Comparison of ENCODE assay signal across 25 cellular contexts in genomic region chr1:21599402-21599801, GRCh38.
"Had no signal": no experiment of that assay in that cellular context is flagged by ENCODE, and none has a peak within 500 bp of the region (broad histone marks: within the 10 kb centered on the region; RNA-seq: fewer than 3 reads in every experiment).

No MANE protein-coding gene starts in this region.

- H3K27ac ChIP-seq: ovary, parathyroid adenoma, psoas muscle, skin epidermis, stomach, thoracic aorta, tibial nerve, upper lobe of left lung, uterus had no signal

- H3K9ac ChIP-seq: parathyroid adenoma had no signal

- H3K36me3 ChIP-seq: ovary, thoracic aorta, uterus had no signal

- DNase-seq: naive thymus-derived CD4-positive, alpha-beta T cell; natural killer cell; occipital lobe; ovary; posterior cingulate gyrus; psoas muscle; right cardiac atrium; stimulated activated CD4-positive, alpha-beta T cell treated with anti-CD3 and anti-CD28 coated beads, Interleukin-15, amount 100 ng/mL, for 24 hours; stimulated activated CD4-positive, alpha-beta T cell treated with anti-CD3 and anti-CD28 coated beads, Interleukin-2, amount 100 ng/mL, for 24 hours; stimulated activated CD4-positive, alpha-beta T cell treated with anti-CD3 and anti-CD28 coated beads, Interleukin-2, amount 100 ng/mL, for 48 hours; stimulated activated CD4-positive, alpha-beta T cell treated with anti-CD3 and anti-CD28 coated beads, Interleukin-4, amount 100 ng/mL, for 24 hours; stimulated activated naive B cell treated with anti-CD40 and anti-IgM and Interleukin-4, amounts not matched to agents 10 μg/mL and 1 μg/mL and 100 μg/mL, for 72 hours; stimulated activated naive CD4-positive, alpha-beta T cell treated with Interleukin-2 at 50 U/mL for 16 hours; stomach; thyroid gland; trophoblast cell; upper lobe of left lung; uterus had no signal

- H3K4me3 ChIP-seq: ovary, psoas muscle, skin epidermis, smooth muscle cell, stomach, thoracic aorta, thyroid gland, tibial nerve, upper lobe of left lung, uterus had no signal

- H3K9me3 ChIP-seq: ovary, psoas muscle, stomach, thoracic aorta, thyroid gland, tibial nerve, upper lobe of left lung, uterus had no signal

- H2AFZ ChIP-seq: parathyroid adenoma had no signal

- H3K4me1 ChIP-seq: parathyroid adenoma, psoas muscle, stomach, thyroid gland, tibial nerve, upper lobe of left lung, uterus had no signal

- H3K79me2 ChIP-seq: parathyroid adenoma had no signal

- H3K4me2 ChIP-seq: smooth muscle cell had no signal

- H3K27me3 ChIP-seq: ovary, thyroid gland, tibial nerve, upper lobe of left lung, uterus had no signal

- ATAC-seq: naive thymus-derived CD4-positive, alpha-beta T cell; natural killer cell; psoas muscle; right cardiac atrium; sciatic nerve; stimulated activated effector memory CD8-positive, alpha-beta T cell treated with anti-CD3 and anti-CD28 coated beads, Interleukin-12 subunit alpha, Interleukin-12 subunit beta, amount 100 ng/mL, for 72 hours; stimulated activated naive B cell treated with anti-CD40 and anti-IgM and Interleukin-4, amounts not matched to agents 10 μg/mL and 1 μg/mL and 100 μg/mL, for 72 hours had no signal
